ENCODE assay signal across 22 cellular contexts in the genomic region with DNA sequence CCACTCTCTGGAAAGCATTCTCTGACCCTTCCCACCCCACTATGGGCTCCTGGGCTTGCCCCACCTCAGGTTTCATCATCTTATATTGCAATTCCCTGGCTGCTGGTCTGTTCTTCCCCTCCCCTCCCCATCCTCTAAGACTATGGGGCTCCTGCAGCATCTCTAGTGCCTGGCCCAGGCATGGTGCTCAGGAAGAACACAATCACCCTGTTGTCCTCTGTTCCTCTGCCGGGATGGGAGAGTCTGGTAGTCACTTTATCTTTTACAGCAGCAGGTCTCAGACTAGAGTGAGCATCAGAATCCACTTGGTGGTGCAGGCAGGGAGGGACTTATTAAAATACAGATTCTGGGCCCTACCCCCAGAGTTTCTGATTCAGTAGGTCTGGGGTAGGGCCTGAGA. TPM values are rescaled to one million over a fixed set of nuclear protein-coding genes. Genes with fewer than 3 reads are reported as not detected.
"Had no signal": no experiment of that assay in that cellular context is flagged by ENCODE, and none has a peak within 500 bp of the region (broad histone marks: within the 10 kb centered on the region; RNA-seq: fewer than 3 reads in every experiment).

No MANE protein-coding gene starts in this region.

- H3K36me3 ChIP-seq: left lung, neutrophil, right atrium auricular region, upper lobe of left lung had no signal

- H3K27ac Mint-ChIP-seq: activated CD4-positive, alpha-beta T cell treated with anti-CD3 and anti-CD28 coated beads, Interleukin-2, amount 10 ng/mL, durations not matched to agents 24 days and 14 days; activated CD8-positive, alpha-beta T cell treated with anti-CD3 and anti-CD28 coated beads, Interleukin-2, amount 10 ng/mL, durations not matched to agents 7 days and 5 days; activated naive CD8-positive, alpha-beta T cell treated with anti-CD3 and anti-CD28 coated beads for 36 hours; WTC11 had no signal

- ATAC-seq: activated CD8-positive, alpha-beta T cell treated with anti-CD3 and anti-CD28 coated beads, Interleukin-2, amount 10 ng/mL, durations not matched to agents 7 days and 5 days; foreskin keratinocyte; left lung; mucosa of descending colon; naive thymus-derived CD8-positive, alpha-beta T cell; stimulated activated naive CD8-positive, alpha-beta T cell treated with anti-CD3 and anti-CD28 coated beads, Interleukin-15, amount 100 ng/mL, for 72 hours; WTC11 had no signal

- H3K36me3 Mint-ChIP-seq: activated naive CD8-positive, alpha-beta T cell treated with anti-CD3 and anti-CD28 coated beads for 36 hours; naive thymus-derived CD8-positive, alpha-beta T cell; WTC11 had no signal

- H3K27me3 ChIP-seq: body of pancreas, foreskin keratinocyte, right atrium auricular region, testis, upper lobe of left lung had no signal

- H3K4me3 ChIP-seq: body of pancreas, coronary artery, left lung, mucosa of descending colon, right atrium auricular region, testis, upper lobe of left lung had no signal

- H3K27ac ChIP-seq: foreskin keratinocyte, left lung, neutrophil, testis had no signal

- DNase-seq: activated CD4-positive, alpha-beta T cell treated with anti-CD3 and anti-CD28 coated beads, Interleukin-2, amount 10 ng/mL, durations not matched to agents 24 days and 14 days; activated CD8-positive, alpha-beta memory T cell treated with anti-CD3 and anti-CD28 coated beads, Interleukin-2, amount 50 U/mL, for 4 hours; activated CD8-positive, alpha-beta T cell treated with anti-CD3 and anti-CD28 coated beads, Interleukin-2, amount 10 ng/mL, durations not matched to agents 7 days and 5 days; activated naive CD8-positive, alpha-beta T cell treated with anti-CD3 and anti-CD28 coated beads for 36 hours; activated T-cell treated with anti-CD3 and anti-CD28 coated beads, Interleukin-2, amount 50 U/mL, for 48 hours; amygdala; body of pancreas; foreskin keratinocyte; kidney; left lung; mucosa of descending colon; small intestine; stimulated activated naive CD8-positive, alpha-beta T cell treated with anti-CD3 and anti-CD28 coated beads, Interleukin-15, amount 100 ng/mL, for 72 hours; T-helper 2 cell; testis had no signal

- H3K9me3 Mint-ChIP-seq: activated CD4-positive, alpha-beta T cell treated with anti-CD3 and anti-CD28 coated beads, Interleukin-2, amount 10 ng/mL, durations not matched to agents 24 days and 14 days; activated naive CD8-positive, alpha-beta T cell treated with anti-CD3 and anti-CD28 coated beads for 36 hours; central memory CD8-positive, alpha-beta T cell; naive thymus-derived CD8-positive, alpha-beta T cell; stimulated activated naive CD8-positive, alpha-beta T cell treated with anti-CD3 and anti-CD28 coated beads, Interleukin-15, amount 100 ng/mL, for 72 hours; WTC11 had no signal

- H3K4me3 Mint-ChIP-seq: activated CD4-positive, alpha-beta T cell treated with anti-CD3 and anti-CD28 coated beads, Interleukin-2, amount 10 ng/mL, durations not matched to agents 24 days and 14 days; activated CD8-positive, alpha-beta T cell treated with anti-CD3 and anti-CD28 coated beads, Interleukin-2, amount 10 ng/mL, durations not matched to agents 7 days and 5 days; activated naive CD8-positive, alpha-beta T cell treated with anti-CD3 and anti-CD28 coated beads for 36 hours; central memory CD8-positive, alpha-beta T cell; naive thymus-derived CD8-positive, alpha-beta T cell; stimulated activated naive CD8-positive, alpha-beta T cell treated with anti-CD3 and anti-CD28 coated beads, Interleukin-15, amount 100 ng/mL, for 72 hours; WTC11 had no signal

- H3K9me3 ChIP-seq: body of pancreas, left lung, mucosa of descending colon, neutrophil, right atrium auricular region, testis, upper lobe of left lung had no signal

RNA-seq across cellular contexts. Expression of gene EMILIN3, which starts 31.0 kb away (rescaled TPM):
- total RNA-seq: activated CD8-positive, alpha-beta T cell treated with anti-CD3 and anti-CD28 coated beads, Interleukin-2, amount 10 ng/mL, durations not matched to agents 7 days and 5 days; activated naive CD8-positive, alpha-beta T cell treated with anti-CD3 and anti-CD28 coated beads for 36 hours; naive thymus-derived CD8-positive, alpha-beta T cell had no signal
